ENCODE assay signal across 8 cellular contexts in genomic region chr22:22720724-22721261, GRCh38.
DNase-seq lines count a peak whose midpoint lies in the region; ATAC-seq, FAIRE-seq and TF ChIP-seq lines count a peak whose summit lies in the region.

No MANE protein-coding gene starts in this region.

- DNase-seq in GM18507 (ENCODE audit: extremely low spot score, insufficient read length, low read depth) = no peak
- no peak for DNase-seq in right lobe of liver
- DNase-seq in H54 (ENCODE audit: insufficient read length, low spot score) = no peak
- DNase-seq in SW 1271 (lab: John Stamatoyannopoulos, UW) = no peak
- no peak for DNase-seq in nephron progenitor cell

- no peak overlapping the region for H3K27ac Mint-ChIP-seq in nephron progenitor cell

- 50% methylated on average over 4 of the region's 6 CpGs for WGBS in right lobe of liver (ENCODE audit: insufficient coverage, low coverage, low lambda C conversion rate, missing lambda C conversion rate)

- H3K27ac ChIP-seq in right lobe of liver = peak overlapping the region in 1 of 3 donors; percentile 61

- ATAC-seq in HG02588 (IDR thresholded peaks at IDR 0.05; ENCODE audit: unreplicated experiment) (peak; percentile 80), right lobe of liver (peak; percentile 38 to 69 (median 60)), HG03520 (IDR thresholded peaks at IDR 0.05; ENCODE audit: unreplicated experiment) (no peak)

- H3K27me3 Mint-ChIP-seq in nephron progenitor cell (ENCODE audit: low read depth, poor library complexity) = peaks cover 46% of the 10 kb centered on the region

- no peaks in the 10 kb centered on the region for H3K36me3 ChIP-seq in right lobe of liver

- no peak overlapping the region for H3K4me3 ChIP-seq in right lobe of liver

- FAIRE-seq in GM18507 (lab: Jason Lieb, UNC) (peak; percentile 99), H54 (lab: Jason Lieb, UNC) (no peak)

- no peaks in the 10 kb centered on the region for H3K9me3 Mint-ChIP-seq in nephron progenitor cell

- H3K9me3 ChIP-seq in right lobe of liver = no peaks in the 10 kb centered on the region

- no peak overlapping the region for H3K4me3 Mint-ChIP-seq in nephron progenitor cell

- TF ChIP-seq CTCF in right lobe of liver (IDR thresholded peaks at IDR 0.05) = no peak
- no peak for TF ChIP-seq CTCF in nephron progenitor cell (IDR thresholded peaks at IDR 0.05)

- intact Hi-C loops in right lobe of liver (cut with DNase I) = no loop called here

- no peaks in the 10 kb centered on the region for H3K4me1 Mint-ChIP-seq in nephron progenitor cell

- no peaks in the 10 kb centered on the region for H3K4me1 ChIP-seq in right lobe of liver

- H3K27me3 ChIP-seq in right lobe of liver = no peaks in the 10 kb centered on the region

- H3K36me3 Mint-ChIP-seq in nephron progenitor cell (ENCODE audit: low read depth) = no peaks in the 10 kb centered on the region

- TF ChIP-seq POLR2A in Raji (IDR thresholded peaks at IDR 0.05; ENCODE audit: insufficient read depth, low read depth, low read length) (0 out of 2 replicates have a peak, but pooled peaks have one; percentile 7), right lobe of liver (IDR thresholded peaks at IDR 0.05) (no peak), H54 (IDR thresholded peaks at IDR 0.05; ENCODE audit: low read depth, low read length) (no peak)
